10 cellular contexts compared by ENCODE assay signal in genomic region chr16:4501071-4501478, GRCh38. TPM values are rescaled to one million over a fixed set of nuclear protein-coding genes. Genes with fewer than 3 reads are reported as not detected.
A peak's percentile ranks its signal among the peaks of the same experiment; 100 is the strongest.
DNase-seq lines count a peak whose midpoint lies in the region; ATAC-seq lines count a peak whose summit lies in the region.
"Had no signal": no experiment of that assay in that cellular context is flagged by ENCODE, and none has a peak within 500 bp of the region (broad histone marks: within the 10 kb centered on the region; RNA-seq: fewer than 3 reads in every experiment).

No MANE protein-coding gene starts in this region.

- no peaks in the 10 kb centered on the region for H3K9me3 Mint-ChIP-seq in naive thymus-derived CD8-positive, alpha-beta T cell

- peak overlapping the region in 7 of 10 donors; percentile 59 to 82 (median 70) for H3K4me3 Mint-ChIP-seq in naive thymus-derived CD8-positive, alpha-beta T cell

- H3K36me3 Mint-ChIP-seq in naive thymus-derived CD8-positive, alpha-beta T cell, result peaks cover 0 to 31% (median 0%) of the 10 kb centered on the region in 3 donors

- no peaks in the 10 kb centered on the region for H3K27me3 Mint-ChIP-seq in naive thymus-derived CD8-positive, alpha-beta T cell

- ATAC-seq in Right ventricle myocardium inferior, result peak; percentile 60
- no peak for ATAC-seq in naive thymus-derived CD8-positive, alpha-beta T cell

- intact Hi-C loops in Right ventricle myocardium inferior (cut with DNase I) (no loop called here), cardiac septum (cut with DNase I) (no loop called here)

- POLR2A ChIA-PET in naive thymus-derived CD8-positive, alpha-beta T cell (lab: Charles Lee), result interaction anchor here (0.9 to 15.5 kb wide), 5 partner anchors 8 to 193 kb away, joined by 4 to 324 read pairs (median 13); partner anchors contain the start of genes HMOX2, NMRAL1 and NUDT16L1

- DNase-seq in Right ventricle myocardium inferior (ENCODE audit: missing footprints) (no peak), cardiac septum (ENCODE audit: low spot score) (no peak), fibroblast of peridontal ligament (ENCODE audit: extremely low read depth) (peak; percentile 71), UCSD-AML1 (lab: John Stamatoyannopoulos, UW; ENCODE audit: unreplicated experiment) (no peak), dedifferentiated amniotic fluid mesenchymal stem cell (ENCODE audit: extremely low spot score) (no peak), SIG-M5 treated with dmso at 0.1 percent for 504 hours (lab: John Stamatoyannopoulos, UW; ENCODE audit: unreplicated experiment) (no peak), DMS79 treated with DMSO at 0.1 percent for 48 hours (lab: John Stamatoyannopoulos, UW) (no peak)
- DNase-seq in naive thymus-derived CD8-positive, alpha-beta T cell, result no peak
- DNase-seq: KG1 had no signal

- peaks cover 52 to 95% (median 92%) of the 10 kb centered on the region in 4 donors for H3K4me1 Mint-ChIP-seq in naive thymus-derived CD8-positive, alpha-beta T cell

- H3K27ac Mint-ChIP-seq in naive thymus-derived CD8-positive, alpha-beta T cell, result peak overlapping the region in 9 of 10 donors; percentile 87 to 100 (median 94)

RNA-seq across cellular contexts. Expression of gene HMOX2, which starts 24.9 kb away (rescaled TPM):
- total RNA-seq in Right ventricle myocardium inferior (126 TPM), cardiac septum (69.1 TPM)
- 10 to 100 TPM; 64.3 to 71.9 TPM for total RNA-seq in naive thymus-derived CD8-positive, alpha-beta T cell
- polyA plus RNA-seq in naive thymus-derived CD8-positive, alpha-beta T cell, result 100 to 1,000 TPM; 123 to 210 (median 145) TPM

RNA-seq across cellular contexts. Expression of gene NMRAL1, which starts 26.6 kb away (rescaled TPM):
- 26.0 TPM for total RNA-seq in Right ventricle myocardium inferior
- 7.3 TPM for total RNA-seq in cardiac septum
- 10 to 100 TPM; 53.7 to 63.1 TPM for total RNA-seq in naive thymus-derived CD8-positive, alpha-beta T cell
- polyA plus RNA-seq in naive thymus-derived CD8-positive, alpha-beta T cell, result 10 to 100 TPM; 52.3 to 67.9 (median 62.9) TPM

RNA-seq across cellular contexts. Expression of gene CDIP1, which starts 37.5 kb away (rescaled TPM):
- total RNA-seq in Right ventricle myocardium inferior, result 46.3 TPM
- 42.1 TPM for total RNA-seq in cardiac septum
- total RNA-seq in naive thymus-derived CD8-positive, alpha-beta T cell, result 10 to 100 TPM; 23.4 to 25.5 TPM
- 10 to 100 TPM; 18.2 to 25.3 (median 25.0) TPM for polyA plus RNA-seq in naive thymus-derived CD8-positive, alpha-beta T cell

RNA-seq across cellular contexts. Expression of gene C16orf96, which starts 55.1 kb away (rescaled TPM):
- total RNA-seq in Right ventricle myocardium inferior (0.05 TPM), cardiac septum (0.11 TPM)
- under 1 TPM; 0.38 to 0.52 TPM for total RNA-seq in naive thymus-derived CD8-positive, alpha-beta T cell
- polyA plus RNA-seq in naive thymus-derived CD8-positive, alpha-beta T cell, result under 1 TPM in 2 of 3 donors, not detected in 1; 0.07 to 0.08 TPM
- polyA plus RNA-seq: BJ had no signal
